In genomic region chr2:66498597-66498910, GRCh38 we compare ENCODE assay signal across 25 cellular contexts.
DNase-seq lines count a peak whose midpoint lies in the region; ATAC-seq and TF ChIP-seq lines count a peak whose summit lies in the region.
"Had no signal": no experiment of that assay in that cellular context is flagged by ENCODE, and none has a peak within 500 bp of the region (broad histone marks: within the 10 kb centered on the region; RNA-seq: fewer than 3 reads in every experiment).

No MANE protein-coding gene starts in this region.

- H3K27ac Mint-ChIP-seq in mesothelial cell of epicardium (peak overlapping the region; percentile 36), progenitor cell of endocrine pancreas (peak overlapping the region; percentile 18)

- no peak overlapping the region for H3K4me3 ChIP-seq in SK-N-MC
- H3K4me3 ChIP-seq: BLaER1, PC-9 had no signal

- H3K36me3 Mint-ChIP-seq in mesothelial cell of epicardium (peaks cover 31% of the 10 kb centered on the region), progenitor cell of endocrine pancreas (ENCODE audit: insufficient read depth) (peaks cover 41% of the 10 kb centered on the region)
- H3K36me3 Mint-ChIP-seq: CD4-positive, alpha-beta memory T cell had no signal

- DNase-seq in ELF-1 (ENCODE audit: low read depth, low spot score) (peak; percentile 44), SK-N-MC (ENCODE audit: low read depth, low spot score) (no peak), mesothelial cell of epicardium (ENCODE audit: low spot score in 2 of 2, unreplicated experiment in 2 of 2) (no peak), progenitor cell of endocrine pancreas (ENCODE audit: low spot score, unreplicated experiment) (no peak)
- DNase-seq: Caco-2; CD4-positive, alpha-beta memory T cell; DMS 273 treated with DMSO at 0.1 percent for 48 hours; DND-41; KBM-7; MM.1S; NCI-H1048; NCI-H1436; NCI-H187 treated with DMSO at 0.1 percent for 48 hours; NCI-H2107; NCI-H446 treated with DMSO at 0.1 percent for 48 hours; NCI-H526 treated with DMSO at 0.1 percent for 48 hours; PC-9; RPMI8226; SIG-M5 had no signal

- no peak overlapping the region for H3K9ac ChIP-seq in SK-N-MC (ENCODE audit: insufficient read length)
- H3K9ac ChIP-seq: BLaER1 had no signal

- H3K9me3 ChIP-seq in SK-N-MC (ENCODE audit: low read depth, low read length), result no peaks in the 10 kb centered on the region
- H3K9me3 ChIP-seq: BLaER1, Caco-2 had no signal

- H3K9me3 Mint-ChIP-seq in mesothelial cell of epicardium (no peaks in the 10 kb centered on the region), progenitor cell of endocrine pancreas (ENCODE audit: low read depth) (no peaks in the 10 kb centered on the region)

- peaks cover 98% of the 10 kb centered on the region for H3K36me3 ChIP-seq in SK-N-MC (ENCODE audit: insufficient read depth, low read length)
- H3K36me3 ChIP-seq: BLaER1 had no signal

- no peak for TF ChIP-seq CTCF in mesothelial cell of epicardium (IDR thresholded peaks at IDR 0.05; ENCODE audit: unreplicated experiment)
- TF ChIP-seq CTCF in progenitor cell of endocrine pancreas (IDR thresholded peaks at IDR 0.05; ENCODE audit: unreplicated experiment), result no peak

- H3K4me1 Mint-ChIP-seq in mesothelial cell of epicardium, result peaks cover 75% of the 10 kb centered on the region
- H3K4me1 Mint-ChIP-seq in progenitor cell of endocrine pancreas (ENCODE audit: low read depth), result peaks cover 55% of the 10 kb centered on the region
- H3K4me1 Mint-ChIP-seq: CD4-positive, alpha-beta memory T cell had no signal

- no peak overlapping the region for H3K4me3 Mint-ChIP-seq in mesothelial cell of epicardium
- H3K4me3 Mint-ChIP-seq in progenitor cell of endocrine pancreas (ENCODE audit: low read depth), result no peak overlapping the region
- H3K4me3 Mint-ChIP-seq: CD4-positive, alpha-beta memory T cell had no signal

- peak overlapping the region; percentile 75 for H3K27ac ChIP-seq in SK-N-MC
- H3K27ac ChIP-seq: BLaER1, HL-60, PC-9 had no signal

- no peaks in the 10 kb centered on the region for H3K27me3 Mint-ChIP-seq in mesothelial cell of epicardium (ENCODE audit: low read depth)
- H3K27me3 Mint-ChIP-seq in progenitor cell of endocrine pancreas, result no peaks in the 10 kb centered on the region
- H3K27me3 Mint-ChIP-seq: CD4-positive, alpha-beta memory T cell had no signal

- ATAC-seq in GM19455 (IDR thresholded peaks at IDR 0.05; ENCODE audit: unreplicated experiment) (no peak), HG03354 (IDR thresholded peaks at IDR 0.05; ENCODE audit: poor library complexity, severe bottlenecking, unreplicated experiment) (no peak)
- no peak for ATAC-seq in activated CD4-positive, CD25-positive, alpha-beta regulatory T cell treated with anti-CD3 and anti-CD28 coated beads, Interleukin-2, amount 50 U/mL, for 24 hours
- ATAC-seq: HepG2 had no signal
